ENCODE assay signal across 22 cellular contexts in genomic region chr22:17581056-17581455, GRCh38. TPM values are rescaled to one million over a fixed set of nuclear protein-coding genes. Genes with fewer than 3 reads are reported as not detected.
"Had no signal": no experiment of that assay in that cellular context is flagged by ENCODE, and none has a peak within 500 bp of the region (broad histone marks: within the 10 kb centered on the region; RNA-seq: fewer than 3 reads in every experiment).

No MANE protein-coding gene starts in this region.

- ATAC-seq: esophagus mucosa; gastrocnemius medialis; mucosa of descending colon; stimulated activated naive CD8-positive, alpha-beta T cell treated with anti-CD3 and anti-CD28 coated beads, Interleukin-15, Interleukin-2, amounts not matched to agents 100 U/mL and 50 U/mL, for 24 hours; T-cell had no signal

- H3K9me3 Mint-ChIP-seq: activated B cell treated with CpG ODN at 0.5 μM for 24 hours; activated CD4-positive, alpha-beta memory T cell treated with anti-CD3 and anti-CD28 coated beads for 36 hours; activated naive CD4-positive, alpha-beta T cell treated with anti-CD3 and anti-CD28 coated beads for 36 hours; activated T-helper 2 cell treated with anti-CD3 and anti-CD28 coated beads, Interferon-gamma antibody, Interleukin-2, Interleukin-4, amounts not matched to agents 10 μg/mL and 5 μg/mL and 100 μg/mL, durations not matched to agents 14 hours and 24 hours and 36 hours; central memory CD8-positive, alpha-beta T cell; memory B cell; naive B cell; T-cell; type B pancreatic cell had no signal

- H3K4me1 Mint-ChIP-seq: activated B cell treated with CpG ODN at 0.5 μM for 24 hours; central memory CD8-positive, alpha-beta T cell; memory B cell; naive B cell; T-cell had no signal

- H3K4me3 Mint-ChIP-seq: activated B cell treated with CpG ODN at 0.5 μM for 24 hours; activated CD4-positive, alpha-beta memory T cell treated with anti-CD3 and anti-CD28 coated beads for 36 hours; activated naive CD4-positive, alpha-beta T cell treated with anti-CD3 and anti-CD28 coated beads for 36 hours; brain; central memory CD8-positive, alpha-beta T cell; memory B cell; naive B cell; T-cell; type B pancreatic cell had no signal

- H3K36me3 ChIP-seq: heart left ventricle, neutrophil, pancreas, suprapubic skin had no signal

- H3K27ac ChIP-seq: coronary artery, gastrocnemius medialis, heart left ventricle, neutrophil, pancreas, suprapubic skin had no signal

- H3K4me1 ChIP-seq: gastrocnemius medialis, pancreas had no signal

- H3K9me3 ChIP-seq: gastrocnemius medialis, heart left ventricle, mucosa of descending colon, neutrophil, pancreas, suprapubic skin had no signal

- H3K27ac Mint-ChIP-seq: activated B cell treated with CpG ODN at 0.5 μM for 24 hours; activated CD4-positive, alpha-beta memory T cell treated with anti-CD3 and anti-CD28 coated beads for 36 hours; activated naive CD4-positive, alpha-beta T cell treated with anti-CD3 and anti-CD28 coated beads for 36 hours; activated T-helper 2 cell treated with anti-CD3 and anti-CD28 coated beads, Interferon-gamma antibody, Interleukin-2, Interleukin-4, amounts not matched to agents 10 μg/mL and 5 μg/mL and 100 μg/mL, durations not matched to agents 14 hours and 24 hours and 36 hours; memory B cell; naive B cell; T-cell; type B pancreatic cell had no signal

- H3K4me3 ChIP-seq: coronary artery, gastrocnemius medialis, heart left ventricle, mucosa of descending colon, pancreas, suprapubic skin had no signal

- DNase-seq: activated B cell treated with CpG ODN at 0.5 μM for 24 hours; activated CD4-positive, alpha-beta memory T cell treated with anti-CD3 and anti-CD28 coated beads for 36 hours; activated CD4-positive, alpha-beta T cell treated with anti-CD3 and anti-CD28 coated beads for 4 hours; activated naive CD4-positive, alpha-beta T cell treated with anti-CD3 and anti-CD28 coated beads for 36 hours; gastrocnemius medialis; heart left ventricle; kidney glomerular epithelial cell; naive B cell; pancreas; stimulated activated naive CD8-positive, alpha-beta T cell treated with anti-CD3 and anti-CD28 coated beads, Interleukin-15, Interleukin-2, amounts not matched to agents 100 U/mL and 50 U/mL, for 24 hours; T-cell; T-helper 9 cell had no signal

- H3K36me3 Mint-ChIP-seq: activated CD4-positive, alpha-beta memory T cell treated with anti-CD3 and anti-CD28 coated beads for 36 hours; brain; memory B cell; naive B cell; T-cell; type B pancreatic cell had no signal

- H3K27me3 ChIP-seq: gastrocnemius medialis, heart left ventricle, neutrophil, pancreas, suprapubic skin had no signal

- H3K27me3 Mint-ChIP-seq: activated CD4-positive, alpha-beta memory T cell treated with anti-CD3 and anti-CD28 coated beads for 36 hours; brain; T-cell; type B pancreatic cell had no signal

RNA-seq across cellular contexts. Expression of gene SLC25A18, which starts 17.8 kb away (rescaled TPM):
- total RNA-seq: activated CD4-positive, alpha-beta memory T cell treated with anti-CD3 and anti-CD28 coated beads for 36 hours; activated naive CD4-positive, alpha-beta T cell treated with anti-CD3 and anti-CD28 coated beads for 36 hours; activated T-helper 2 cell treated with anti-CD3 and anti-CD28 coated beads, Interferon-gamma antibody, Interleukin-2, Interleukin-4, amounts not matched to agents 10 μg/mL and 5 μg/mL and 100 μg/mL, durations not matched to agents 14 hours and 24 hours and 36 hours; T-cell had no signal
